ENCODE assay signal across 8 cellular contexts in genomic region chr4:4694296-4694772, GRCh38.
A peak's percentile ranks its signal among the peaks of the same experiment; 100 is the strongest.
DNase-seq lines count a peak whose midpoint lies in the region; ATAC-seq and TF ChIP-seq lines count a peak whose summit lies in the region.
"Had no signal": no experiment of that assay in that cellular context is flagged by ENCODE, and none has a peak within 500 bp of the region (broad histone marks: within the 10 kb centered on the region; RNA-seq: fewer than 3 reads in every experiment).

No MANE protein-coding gene starts in this region.

- ATAC-seq in HG02840 (IDR thresholded peaks at IDR 0.05; ENCODE audit: low FRiP score, unreplicated experiment) = no peak
- no peak for ATAC-seq in HG03432 (IDR thresholded peaks at IDR 0.05; ENCODE audit: unreplicated experiment)

- H3K36me3 ChIP-seq in prostate gland = no peaks in the 10 kb centered on the region

- intact Hi-C loops in prostate gland (cut with DNase I) = no loop called here

- H3K27me3 ChIP-seq in prostate gland (replicated peaks; ENCODE audit: insufficient read depth) = no peaks in the 10 kb centered on the region

- no peak overlapping the region for H3K4me3 ChIP-seq in fibroblast of mammary gland (ENCODE audit: control insufficient read depth, low read depth, low read length)
- H3K4me3 ChIP-seq in prostate gland = no peak overlapping the region

- TF ChIP-seq CTCF in GM12874 (IDR thresholded peaks at IDR 0.05; ENCODE audit: insufficient read depth, low read depth, low read length) (peak; percentile 33; the same call in 1 of the 2 replicates), fibroblast of mammary gland (conservative IDR thresholded peaks at IDR 0.05; ENCODE audit: control insufficient read depth, insufficient read depth, low read depth, low read length) (peak; percentile 28), prostate gland (IDR thresholded peaks at IDR 0.05) (no peak)

- TF ChIP-seq POLR2A in prostate gland (IDR thresholded peaks at IDR 0.05) = no peak

- no peaks in the 10 kb centered on the region for H3K9me3 ChIP-seq in prostate gland

- DNase-seq in NCI-H69 (lab: John Stamatoyannopoulos, UW) (peak; percentile 73), fibroblast of mammary gland (ENCODE audit: low read depth) (peak; percentile 25), prostate gland (ENCODE audit: low spot score) (peak; percentile 46), NCI-H748 treated with DMSO at 0.1 percent for 48 hours (lab: John Stamatoyannopoulos, UW) (no peak)
- DNase-seq: activated CD4-positive, CD25-positive, alpha-beta regulatory T cell had no signal

- H3K27ac ChIP-seq in prostate gland = no peak overlapping the region

- H3K4me1 ChIP-seq in prostate gland (replicated peaks) = peaks cover 5% of the 10 kb centered on the region

- 38% methylated on average over 5 of the region's 5 CpGs for WGBS in prostate gland

Comparison
In these comparisons a context has a peak if more than half of its experiments do, and no peak if none do; other contexts are left out.
1. CTCF ChIP-seq: peak in GM12874 (single experiment) and fibroblast of mammary gland (single experiment); none in prostate gland (0 of 4).